ENCODE assay signal across 15 cellular contexts in the genomic region with DNA sequence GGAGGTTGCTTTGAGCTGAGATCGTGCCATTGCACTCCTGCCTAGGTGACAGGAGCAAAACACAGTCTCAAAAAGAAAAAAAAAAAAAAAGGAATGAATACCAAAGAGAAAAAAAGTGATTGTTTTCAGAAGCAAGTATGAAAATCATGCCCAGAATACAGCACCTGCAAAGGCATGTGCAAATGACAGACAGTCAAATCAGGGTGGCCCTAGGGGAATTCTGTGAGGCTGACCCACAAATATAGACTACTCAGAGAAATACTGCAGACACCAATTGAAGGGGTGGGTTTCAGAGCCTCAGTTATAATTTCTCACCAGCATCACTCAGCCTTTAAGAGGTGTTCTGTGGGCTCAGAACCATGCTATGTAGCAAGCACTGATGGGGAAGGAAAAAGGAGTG. TPM values are rescaled to one million over a fixed set of nuclear protein-coding genes. Genes with fewer than 3 reads are reported as not detected.
DNase-seq lines count a peak whose midpoint lies in the region; ATAC-seq and TF ChIP-seq lines count a peak whose summit lies in the region.
"Had no signal": no experiment of that assay in that cellular context is flagged by ENCODE, and none has a peak within 500 bp of the region (broad histone marks: within the 10 kb centered on the region; RNA-seq: fewer than 3 reads in every experiment).

No MANE protein-coding gene starts in this region.

- H3K4me1 Mint-ChIP-seq in glutamatergic neuron (ENCODE audit: low read depth, unreplicated experiment) (peaks cover 11% of the 10 kb centered on the region), natural killer cell (peaks cover 0 to 5% of the 10 kb centered on the region in 2 donors)

- intact Hi-C loops in natural killer cell (cut with micrococcal nuclease) = no loop called here

- TF ChIP-seq CTCF in glutamatergic neuron (IDR thresholded peaks at IDR 0.05; ENCODE audit: partially characterized antibody, unreplicated experiment) (no peak), natural killer cell (IDR thresholded peaks at IDR 0.05) (no peak)

- peaks cover 4% of the 10 kb centered on the region for H3K27me3 Mint-ChIP-seq in glutamatergic neuron (ENCODE audit: unreplicated experiment)
- no peaks in the 10 kb centered on the region for H3K27me3 Mint-ChIP-seq in natural killer cell (ENCODE audit: low read depth in 2 of 2)
- H3K27me3 Mint-ChIP-seq: activated CD4-positive, alpha-beta T cell treated with anti-CD3 and anti-CD28 coated beads for 36 hours had no signal

- H3K27ac Mint-ChIP-seq in glutamatergic neuron (ENCODE audit: unreplicated experiment) (peak overlapping the region; percentile 98), natural killer cell (no peak overlapping the region)
- H3K27ac Mint-ChIP-seq: activated CD4-positive, alpha-beta T cell treated with anti-CD3 and anti-CD28 coated beads for 36 hours; stimulated activated naive B cell treated with anti-CD40 and anti-IgM and Interleukin-4, amounts not matched to agents 10 μg/mL and 1 μg/mL and 100 μg/mL, for 72 hours had no signal

- DNase-seq in glutamatergic neuron (no peak), foreskin melanocyte (no peak), natural killer cell (no peak), GM03348 (ENCODE audit: low spot score) (no peak), occipital lobe (lab: John Stamatoyannopoulos, UW) (no peak)
- DNase-seq: activated CD4-positive, alpha-beta T cell treated with anti-CD3 and anti-CD28 coated beads for 36 hours; midbrain; NCI-H2029 treated with DMSO at 0.1 percent for 48 hours; NK-92 treated with Interleukin-12 subunit alpha and Interleukin-12 subunit beta, amount 100 ng/mL, for 24 hours; Right ventricle myocardium superior; stimulated activated naive B cell treated with anti-CD40 and anti-IgM and Interleukin-4, amounts not matched to agents 10 μg/mL and 1 μg/mL and 100 μg/mL, for 72 hours; upper lobe of right lung had no signal

- ATAC-seq in GM19025 (IDR thresholded peaks at IDR 0.05; ENCODE audit: low read depth, unreplicated experiment) = peak; percentile 77
- ATAC-seq in GM21825 (IDR thresholded peaks at IDR 0.05; ENCODE audit: unreplicated experiment) = peak; percentile 67
- ATAC-seq in HG03159 (IDR thresholded peaks at IDR 0.05; ENCODE audit: unreplicated experiment) = peak; percentile 62
- ATAC-seq in natural killer cell = no peak
- ATAC-seq: activated CD4-positive, alpha-beta T cell treated with anti-CD3 and anti-CD28 coated beads for 36 hours; upper lobe of right lung had no signal

- H3K4me3 Mint-ChIP-seq in glutamatergic neuron (ENCODE audit: unreplicated experiment) (peak overlapping the region; percentile 74), natural killer cell (no peak overlapping the region)
- H3K4me3 Mint-ChIP-seq: activated CD4-positive, alpha-beta T cell treated with anti-CD3 and anti-CD28 coated beads for 36 hours; stimulated activated naive B cell treated with anti-CD40 and anti-IgM and Interleukin-4, amounts not matched to agents 10 μg/mL and 1 μg/mL and 100 μg/mL, for 72 hours had no signal

- H3K36me3 Mint-ChIP-seq in glutamatergic neuron (ENCODE audit: unreplicated experiment) = no peaks in the 10 kb centered on the region
- peaks cover 7% of the 10 kb centered on the region for H3K36me3 Mint-ChIP-seq in natural killer cell

- H3K9me3 Mint-ChIP-seq in glutamatergic neuron (ENCODE audit: unreplicated experiment) (peaks cover 7% of the 10 kb centered on the region), natural killer cell (no peaks in the 10 kb centered on the region)
- H3K9me3 Mint-ChIP-seq: stimulated activated naive B cell treated with anti-CD40 and anti-IgM and Interleukin-4, amounts not matched to agents 10 μg/mL and 1 μg/mL and 100 μg/mL, for 72 hours had no signal

RNA-seq across cellular contexts. Expression of a gene that starts 28.6 kb away (rescaled TPM):
- 37.9 TPM for total RNA-seq in glutamatergic neuron (ENCODE audit: unreplicated experiment)
- total RNA-seq in natural killer cell = 10 to 100 TPM; 14.9 to 24.3 (median 21.3) TPM
- 21.8 TPM for total RNA-seq in occipital lobe

RNA-seq across cellular contexts. Expression of a gene that starts 49.2 kb away (rescaled TPM):
- 65.1 TPM for total RNA-seq in glutamatergic neuron (ENCODE audit: unreplicated experiment)
- 10 to 100 TPM; 30.2 to 34.4 (median 31.1) TPM for total RNA-seq in natural killer cell
- total RNA-seq in occipital lobe = 68.2 TPM

Comparison
In these comparisons a context has a peak if more than half of its experiments do, and no peak if none do; other contexts are left out.
1. ATAC-seq: peak in GM19025 (single experiment), GM21825 (single experiment) and HG03159 (single experiment); none in natural killer cell (0 of 3).